Comparison of ENCODE assay signal across 25 cellular contexts in genomic region chr5:169974121-169974770, GRCh38. TPM values are rescaled to one million over a fixed set of nuclear protein-coding genes. Genes with fewer than 3 reads are reported as not detected.
"Had no signal": no experiment of that assay in that cellular context is flagged by ENCODE, and none has a peak within 500 bp of the region (broad histone marks: within the 10 kb centered on the region; RNA-seq: fewer than 3 reads in every experiment).

No MANE protein-coding gene starts in this region.

- H3K4me3 ChIP-seq: cardiac muscle cell, MG63 had no signal

- DNase-seq: activated CD4-positive, alpha-beta T cell treated with anti-CD3 and anti-CD28 coated beads for 48 hours; activated CD4-positive, alpha-beta T cell treated with anti-CD3 and anti-CD28 coated beads, Interleukin-2, amount 50 U/mL, for 4 hours; activated CD8-positive, alpha-beta memory T cell treated with anti-CD3 and anti-CD28 coated beads, Interleukin-2, amount 50 U/mL, for 48 hours; activated CD8-positive, alpha-beta T cell treated with anti-CD3 and anti-CD28 coated beads, Interleukin-2, amount 10 ng/mL, durations not matched to agents 7 days and 5 days; activated effector memory CD4-positive, alpha-beta T cell treated with anti-CD3 and anti-CD28 coated beads, Interleukin-2, amount 50 U/mL, for 16 hours; activated naive CD4-positive, alpha-beta T cell treated with Interleukin-2 at 50 U/mL for 16 hours; activated naive CD8-positive, alpha-beta T cell treated with anti-CD3 and anti-CD28 coated beads for 36 hours; activated T-cell treated with anti-CD3 and anti-CD28 coated beads, Interleukin-2, amount 50 U/mL, for 24 hours; brain microvascular endothelial cell; MG63; MV-4-11; NCI-H1092 treated with DMSO at 0.1 percent for 48 hours; NCI-H1436; NCI-H1694 treated with DMSO at 0.1 percent for 48 hours; NCI-H2029 treated with DMSO at 0.1 percent for 48 hours; NCI-H345; NCI-H510A; NCI-H526 treated with DMSO at 0.1 percent for 48 hours; PC-3; SHP77 had no signal

- H3K4me1 Mint-ChIP-seq: activated naive CD8-positive, alpha-beta T cell treated with anti-CD3 and anti-CD28 coated beads for 36 hours had no signal

- H3K27ac ChIP-seq: brain microvascular endothelial cell, cardiac muscle cell, KMS-11 had no signal

- H3K36me3 ChIP-seq: brain microvascular endothelial cell, cardiac muscle cell had no signal

- ATAC-seq: activated CD4-positive, CD25-positive, alpha-beta regulatory T cell treated with anti-CD3 and anti-CD28 coated beads, Interleukin-2, amount 50 U/mL, for 24 hours; activated CD8-positive, alpha-beta T cell treated with anti-CD3 and anti-CD28 coated beads, Interleukin-2, amount 10 ng/mL, durations not matched to agents 7 days and 5 days; PC-3 had no signal

- H3K9me3 Mint-ChIP-seq: activated naive CD8-positive, alpha-beta T cell treated with anti-CD3 and anti-CD28 coated beads for 36 hours; activated T-cell treated with anti-CD3 and anti-CD28 coated beads, Interleukin-2, amount 50 U/mL, for 24 hours; T-helper 1 cell treated with Interleukin-12 subunit alpha and Interleukin-12 subunit beta and Interleukin-4 antibody, amounts not matched to agents 30 μg/mL and 1 μg/mL, for 36 hours had no signal

- H3K27me3 Mint-ChIP-seq: activated naive CD8-positive, alpha-beta T cell treated with anti-CD3 and anti-CD28 coated beads for 36 hours; activated T-cell treated with anti-CD3 and anti-CD28 coated beads, Interleukin-2, amount 50 U/mL, for 24 hours had no signal

- H3K4me3 Mint-ChIP-seq: activated CD8-positive, alpha-beta T cell treated with anti-CD3 and anti-CD28 coated beads, Interleukin-2, amount 10 ng/mL, durations not matched to agents 7 days and 5 days; activated naive CD8-positive, alpha-beta T cell treated with anti-CD3 and anti-CD28 coated beads for 36 hours; activated T-cell treated with anti-CD3 and anti-CD28 coated beads, Interleukin-2, amount 50 U/mL, for 24 hours; T-helper 1 cell treated with Interleukin-12 subunit alpha and Interleukin-12 subunit beta and Interleukin-4 antibody, amounts not matched to agents 30 μg/mL and 1 μg/mL, for 36 hours had no signal

- H3K9me3 ChIP-seq: MG63 had no signal

- H3K9ac ChIP-seq: KMS-11 had no signal

- H3K27ac Mint-ChIP-seq: activated CD8-positive, alpha-beta T cell treated with anti-CD3 and anti-CD28 coated beads, Interleukin-2, amount 10 ng/mL, durations not matched to agents 7 days and 5 days; activated naive CD8-positive, alpha-beta T cell treated with anti-CD3 and anti-CD28 coated beads for 36 hours; activated T-cell treated with anti-CD3 and anti-CD28 coated beads, Interleukin-2, amount 50 U/mL, for 24 hours; T-helper 1 cell treated with Interleukin-12 subunit alpha and Interleukin-12 subunit beta and Interleukin-4 antibody, amounts not matched to agents 30 μg/mL and 1 μg/mL, for 36 hours had no signal

- H3K27me3 ChIP-seq: brain microvascular endothelial cell, MG63 had no signal

- H3K4me2 ChIP-seq: KMS-11 had no signal

RNA-seq across cellular contexts. Expression of gene INSYN2B, which starts 6.0 kb away (rescaled TPM):
- total RNA-seq: activated CD8-positive, alpha-beta T cell treated with anti-CD3 and anti-CD28 coated beads, Interleukin-2, amount 10 ng/mL, durations not matched to agents 7 days and 5 days; activated naive CD8-positive, alpha-beta T cell treated with anti-CD3 and anti-CD28 coated beads for 36 hours; SK-MEL-5 had no signal
